ENCODE assay signal across 8 cellular contexts in genomic region chr11:2885017-2885675, GRCh38. TPM values are rescaled to one million over a fixed set of nuclear protein-coding genes. Genes with fewer than 3 reads are reported as not detected.
DNase-seq lines count a peak whose midpoint lies in the region; ATAC-seq and TF ChIP-seq lines count a peak whose summit lies in the region.

No MANE protein-coding gene starts in this region.

- H3K23ac ChIP-seq in mesendoderm (ENCODE audit: low read length): peak overlapping the region; percentile 3

- H3K79me2 ChIP-seq in mesendoderm (ENCODE audit: control insufficient read depth, insufficient read depth, low read length): no peaks in the 10 kb centered on the region

- no peak overlapping the region for H3K4ac ChIP-seq in mesendoderm (ENCODE audit: low read depth, low read length)

- H2BK120ac ChIP-seq in mesendoderm (ENCODE audit: low read depth, low read length): no peak overlapping the region

- 2 to 3% methylated on average over 25 to 80 of the region's 80 CpGs for WGBS in endodermal cell (ENCODE audit: insufficient coverage in 1 of 2, insufficient read length in 1 of 2), 2 experiments
- WGBS in mesendoderm (ENCODE audit: extremely low coverage, insufficient coverage, low lambda C conversion rate): no CpG with 5 or more reads among the region's 80 CpGs
- WGBS in tibial nerve, 2 donors: 0 to 1% methylated on average over 34 to 36 of the region's 80 CpGs

- peak; percentile 76 for DNase-seq in Daoy (ENCODE audit: low read depth)
- DNase-seq in SW480 (ENCODE audit: low spot score): peak; percentile 67
- DNase-seq in endodermal cell: peak; percentile 82
- peak; percentile 68 for DNase-seq in mesendoderm
- no peak for DNase-seq in tibial nerve (ENCODE audit: low spot score in 2 of 2)
- no peak for DNase-seq in ureter (ENCODE audit: low spot score)

- peak; percentile 4 for ATAC-seq in HG03066 (IDR thresholded peaks at IDR 0.05; ENCODE audit: low read depth, unreplicated experiment)
- no peak for ATAC-seq in GM21390 (IDR thresholded peaks at IDR 0.05; ENCODE audit: unreplicated experiment)

- H3K9me3 Mint-ChIP-seq in endodermal cell: no peaks in the 10 kb centered on the region

- peak overlapping the region; percentile 55 for H3K27ac Mint-ChIP-seq in endodermal cell

- H3K4me3 ChIP-seq in endodermal cell (ENCODE audit: low read length) (peak overlapping the region; percentile 77), mesendoderm (ENCODE audit: low read length) (no peak overlapping the region), tibial nerve (peak overlapping the region; percentile 78 to 96 (median 92))

- no peaks in the 10 kb centered on the region for H3K9me3 ChIP-seq in endodermal cell (ENCODE audit: control insufficient read depth, low read length)
- no peaks in the 10 kb centered on the region for H3K9me3 ChIP-seq in tibial nerve

- TF ChIP-seq CTCF in endodermal cell (conservative IDR thresholded peaks at IDR 0.05): peak; percentile 56
- peak in 4 of 5 experiments; percentile 41 to 55 (median 50) for TF ChIP-seq CTCF in tibial nerve (IDR thresholded peaks at IDR 0.05)

- peak overlapping the region; percentile 75 for H3K4me3 Mint-ChIP-seq in endodermal cell

- no peak overlapping the region for H2AK5ac ChIP-seq in mesendoderm (ENCODE audit: low read length)

- H3K9ac ChIP-seq in endodermal cell (ENCODE audit: extremely low read depth, low read length, poor library complexity, severe bottlenecking) (peak overlapping the region; percentile 20), mesendoderm (ENCODE audit: low read length) (peak overlapping the region; percentile 73)

- H3K4me2 ChIP-seq in mesendoderm (ENCODE audit: low read length): peak overlapping the region; percentile 55

- H3K36me3 ChIP-seq in endodermal cell (ENCODE audit: control insufficient read depth, insufficient read depth, low read length) (no peaks in the 10 kb centered on the region), mesendoderm (ENCODE audit: control insufficient read depth, insufficient read depth, low read length) (no peaks in the 10 kb centered on the region), tibial nerve (peaks cover 0 to 18% (median 0%) of the 10 kb centered on the region in 3 donors)

- H3K27ac ChIP-seq in endodermal cell (ENCODE audit: low read depth, low read length) (peak overlapping the region; percentile 76), mesendoderm (ENCODE audit: low read depth, low read length) (no peak overlapping the region), tibial nerve (peak overlapping the region; percentile 69 to 97 (median 92))

- H3K56ac ChIP-seq in mesendoderm (ENCODE audit: low read length): peak overlapping the region; percentile 84

- H3K4me1 ChIP-seq in endodermal cell (ENCODE audit: control insufficient read depth, insufficient read depth, low read length) (peaks cover 5% of the 10 kb centered on the region), mesendoderm (ENCODE audit: control insufficient read depth, low read depth, low read length) (peaks cover 2% of the 10 kb centered on the region), tibial nerve (peaks cover 0 to 46% (median 5%) of the 10 kb centered on the region in 4 donors)

- no peaks in the 10 kb centered on the region for H3K79me1 ChIP-seq in mesendoderm (ENCODE audit: low read length)

- H3K18ac ChIP-seq in mesendoderm (ENCODE audit: low read length): peak overlapping the region; percentile 60

- H3K27me3 ChIP-seq in endodermal cell (ENCODE audit: control insufficient read depth, insufficient read depth, low read length, poor library complexity, severe bottlenecking): peaks cover 43% of the 10 kb centered on the region
- peaks cover 5% of the 10 kb centered on the region for H3K27me3 ChIP-seq in mesendoderm (ENCODE audit: insufficient read depth, low read length, poor library complexity)
- H3K27me3 ChIP-seq in tibial nerve: no peaks in the 10 kb centered on the region

- no peak overlapping the region for H4K8ac ChIP-seq in mesendoderm (ENCODE audit: low read depth, low read length)

- no peak overlapping the region for H4K5ac ChIP-seq in mesendoderm (ENCODE audit: low read length)

- H3K4me1 Mint-ChIP-seq in endodermal cell: peaks cover 13% of the 10 kb centered on the region

- no peak overlapping the region for H2BK15ac ChIP-seq in mesendoderm (replicated peaks; ENCODE audit: low read depth)

- peaks cover 70% of the 10 kb centered on the region for H3K27me3 Mint-ChIP-seq in endodermal cell (ENCODE audit: insufficient read depth)

- no peak for TF ChIP-seq POLR2A in tibial nerve (IDR thresholded peaks at IDR 0.05)

- H2BK5ac ChIP-seq in mesendoderm (ENCODE audit: low read length): no peak overlapping the region

- no peak for TF ChIP-seq EP300 in tibial nerve (IDR thresholded peaks at IDR 0.05)

- peaks cover 5% of the 10 kb centered on the region for H3K36me3 Mint-ChIP-seq in endodermal cell (ENCODE audit: low read depth)

RNA-seq across cellular contexts. Expression of gene CDKN1C, which starts 0.4 kb away (rescaled TPM):
- total RNA-seq in Daoy (2014; rRNA removed; shearing (Covaris generic)): 4.9 and 5.1 TPM in 2 replicates
- total RNA-seq in endodermal cell: 10 to 100 TPM; 37.6 to 60.9 TPM
- 174 TPM for polyA plus RNA-seq in endodermal cell (2013, experiment 1 of 2)
- polyA plus RNA-seq in endodermal cell (2013, experiment 2 of 2): 148 TPM
- polyA plus RNA-seq in mesendoderm (2013, experiment 1 of 2): 4.1 TPM
- polyA plus RNA-seq in mesendoderm (2013, experiment 2 of 2): 4.4 TPM
- total RNA-seq in tibial nerve: 100 to 1,000 TPM; 128 to 330 (median 260) TPM
- 21.5 TPM for total RNA-seq in ureter

RNA-seq across cellular contexts. Expression of gene PHLDA2, which starts 44.1 kb away (rescaled TPM):
- total RNA-seq in Daoy (2014; rRNA removed; shearing (Covaris generic)): 3.9 and 6.4 TPM in 2 replicates
- total RNA-seq in endodermal cell: 1 to 10 TPM; 3.0 to 5.1 TPM
- polyA plus RNA-seq in endodermal cell (2013, experiment 1 of 2): 4.5 TPM
- polyA plus RNA-seq in endodermal cell (2013, experiment 2 of 2): 5.4 TPM
- polyA plus RNA-seq in mesendoderm (2013, experiment 1 of 2): 18.5 TPM
- polyA plus RNA-seq in mesendoderm (2013, experiment 2 of 2): 18.7 TPM
- 1 to 10 TPM; 3.3 to 6.1 (median 5.1) TPM for total RNA-seq in tibial nerve
- total RNA-seq in ureter: 15.9 TPM

Comparison
In these comparisons a context has a peak if more than half of its experiments do, and no peak if none do; other contexts are left out.
1. DNase-seq: peak in Daoy (single experiment), SW480 (single experiment), endodermal cell (single experiment) and mesendoderm (single experiment); none in tibial nerve (0 of 2) and ureter (single experiment).